Comparison of ENCODE assay signal across 28 cellular contexts in genomic region chr11:32616903-32617302, GRCh38.
"Had no signal": no experiment of that assay in that cellular context is flagged by ENCODE, and none has a peak within 500 bp of the region (broad histone marks: within the 10 kb centered on the region; RNA-seq: fewer than 3 reads in every experiment).

No MANE protein-coding gene starts in this region.

- H3K4me3 Mint-ChIP-seq: stimulated activated effector memory CD8-positive, alpha-beta T cell treated with anti-CD3 and anti-CD28 coated beads, Interleukin-12 subunit alpha, Interleukin-12 subunit beta, amount 100 ng/mL, for 72 hours; stimulated activated memory B cell treated with anti-CD40 and anti-IgM and Interleukin-4, amounts not matched to agents 10 μg/mL and 1 μg/mL and 100 μg/mL, for 72 hours; stimulated activated naive B cell treated with anti-CD40 and anti-IgM and Interleukin-4, amounts not matched to agents 10 μg/mL and 1 μg/mL and 100 μg/mL, for 72 hours; stimulated activated naive CD8-positive, alpha-beta T cell treated with anti-CD3 and anti-CD28 coated beads, Interleukin-15, amount 100 ng/mL, for 72 hours; stimulated activated naive CD8-positive, alpha-beta T cell treated with anti-CD3 and anti-CD28 coated beads, Interleukin-15, Interleukin-2, amounts not matched to agents 100 ng/mL and 50 ng/mL, for 24 hours; type B pancreatic cell had no signal

- H3K4me1 Mint-ChIP-seq: stimulated activated effector memory CD8-positive, alpha-beta T cell treated with anti-CD3 and anti-CD28 coated beads, Interleukin-12 subunit alpha, Interleukin-12 subunit beta, amount 100 ng/mL, for 72 hours; stimulated activated memory B cell treated with anti-CD40 and anti-IgM and Interleukin-4, amounts not matched to agents 10 μg/mL and 1 μg/mL and 100 μg/mL, for 72 hours; stimulated activated naive CD8-positive, alpha-beta T cell treated with anti-CD3 and anti-CD28 coated beads, Interleukin-15, amount 100 ng/mL, for 72 hours had no signal

- ATAC-seq: stimulated activated effector memory CD8-positive, alpha-beta T cell treated with anti-CD3 and anti-CD28 coated beads, Interleukin-12 subunit alpha, Interleukin-12 subunit beta, amount 100 ng/mL, for 72 hours; stimulated activated memory B cell treated with anti-CD40 and anti-IgM and Interleukin-4, amounts not matched to agents 10 μg/mL and 1 μg/mL and 100 μg/mL, for 72 hours; stimulated activated naive B cell treated with anti-CD40 and anti-IgM and Interleukin-4, amounts not matched to agents 10 μg/mL and 1 μg/mL and 100 μg/mL, for 72 hours; stimulated activated naive CD8-positive, alpha-beta T cell treated with anti-CD3 and anti-CD28 coated beads, Interleukin-15, amount 100 ng/mL, for 72 hours; stimulated activated naive CD8-positive, alpha-beta T cell treated with anti-CD3 and anti-CD28 coated beads, Interleukin-15, Interleukin-2, amounts not matched to agents 100 U/mL and 50 U/mL, for 24 hours; upper lobe of right lung had no signal

- H3K4me3 ChIP-seq: stomach, suprapubic skin, testis, thoracic aorta, thyroid gland, tibial artery, tibial nerve, transverse colon, upper lobe of left lung, upper lobe of right lung, uterus, vagina had no signal

- H3K36me3 Mint-ChIP-seq: stimulated activated effector memory CD8-positive, alpha-beta T cell treated with anti-CD3 and anti-CD28 coated beads, Interleukin-12 subunit alpha, Interleukin-12 subunit beta, amount 100 ng/mL, for 72 hours; type B pancreatic cell had no signal

- H3K27me3 ChIP-seq: stomach, suprapubic skin, testis, thyroid gland, tibial artery, tibial nerve, transverse colon, upper lobe of left lung, upper lobe of right lung, uterus, vagina had no signal

- H3K9me3 ChIP-seq: suprapubic skin, testis, thyroid gland, transverse colon, upper lobe of left lung, upper lobe of right lung, uterus, vagina had no signal

- H3K27ac Mint-ChIP-seq: stimulated activated effector memory CD8-positive, alpha-beta T cell treated with anti-CD3 and anti-CD28 coated beads, Interleukin-12 subunit alpha, Interleukin-12 subunit beta, amount 100 ng/mL, for 72 hours; stimulated activated memory B cell treated with anti-CD40 and anti-IgM and Interleukin-4, amounts not matched to agents 10 μg/mL and 1 μg/mL and 100 μg/mL, for 72 hours; stimulated activated naive B cell treated with anti-CD40 and anti-IgM and Interleukin-4, amounts not matched to agents 10 μg/mL and 1 μg/mL and 100 μg/mL, for 72 hours; stimulated activated naive CD8-positive, alpha-beta T cell treated with anti-CD3 and anti-CD28 coated beads, Interleukin-15, amount 100 ng/mL, for 72 hours; stimulated activated naive CD8-positive, alpha-beta T cell treated with anti-CD3 and anti-CD28 coated beads, Interleukin-15, Interleukin-2, amounts not matched to agents 100 ng/mL and 50 ng/mL, for 24 hours; type B pancreatic cell had no signal

- H3K9me3 Mint-ChIP-seq: stimulated activated effector memory CD8-positive, alpha-beta T cell treated with anti-CD3 and anti-CD28 coated beads, Interleukin-12 subunit alpha, Interleukin-12 subunit beta, amount 100 ng/mL, for 72 hours; stimulated activated naive CD8-positive, alpha-beta T cell treated with anti-CD3 and anti-CD28 coated beads, Interleukin-15, Interleukin-2, amounts not matched to agents 100 ng/mL and 50 ng/mL, for 24 hours had no signal

- H3K4me1 ChIP-seq: stomach, suprapubic skin, testis, thyroid gland, tibial artery, tibial nerve, transverse colon, upper lobe of left lung, upper lobe of right lung, uterus, vagina had no signal

- DNase-seq: stimulated activated CD4-positive, alpha-beta T cell treated with anti-CD3 and anti-CD28 coated beads, Interleukin-2, amount 100 ng/mL, for 48 hours; stimulated activated CD4-positive, alpha-beta T cell treated with anti-CD3 and anti-CD28 coated beads, Interleukin-4, amount 100 ng/mL, for 1 hour; stimulated activated CD4-positive, alpha-beta T cell treated with anti-CD3 and anti-CD28 coated beads, Interleukin-4, amount 100 ng/mL, for 24 hours; stimulated activated CD4-positive, alpha-beta T cell treated with anti-CD3 and anti-CD28 coated beads, Interleukin-4, amount 100 ng/mL, for 4 hours; stimulated activated CD8-positive, alpha-beta memory T cell treated with anti-CD3 and anti-CD28 coated beads, Interleukin-4, amount 100 ng/mL, for 48 hours; stimulated activated naive B cell treated with anti-CD40 and anti-IgM and Interleukin-4, amounts not matched to agents 10 μg/mL and 1 μg/mL and 100 μg/mL, for 72 hours; stimulated activated naive CD4-positive, alpha-beta T cell; stimulated activated naive CD4-positive, alpha-beta T cell treated with Interleukin-2 at 50 U/mL for 16 hours; stimulated activated naive CD8-positive, alpha-beta T cell treated with anti-CD3 and anti-CD28 coated beads, Interleukin-15, amount 100 ng/mL, for 72 hours; stimulated activated naive CD8-positive, alpha-beta T cell treated with anti-CD3 and anti-CD28 coated beads, Interleukin-15, Interleukin-2, amounts not matched to agents 100 U/mL and 50 U/mL, for 24 hours; stomach; substantia nigra; testis; thyroid gland; tibial artery; transverse colon; trophoblast cell; upper lobe of left lung; upper lobe of right lung; uterus had no signal

- H3K27ac ChIP-seq: stomach, suprapubic skin, testis, thoracic aorta, thyroid gland, tibial artery, tibial nerve, transverse colon, upper lobe of left lung, upper lobe of right lung, uterus, vagina had no signal
